21 cellular contexts compared by ENCODE assay signal in the genomic region with DNA sequence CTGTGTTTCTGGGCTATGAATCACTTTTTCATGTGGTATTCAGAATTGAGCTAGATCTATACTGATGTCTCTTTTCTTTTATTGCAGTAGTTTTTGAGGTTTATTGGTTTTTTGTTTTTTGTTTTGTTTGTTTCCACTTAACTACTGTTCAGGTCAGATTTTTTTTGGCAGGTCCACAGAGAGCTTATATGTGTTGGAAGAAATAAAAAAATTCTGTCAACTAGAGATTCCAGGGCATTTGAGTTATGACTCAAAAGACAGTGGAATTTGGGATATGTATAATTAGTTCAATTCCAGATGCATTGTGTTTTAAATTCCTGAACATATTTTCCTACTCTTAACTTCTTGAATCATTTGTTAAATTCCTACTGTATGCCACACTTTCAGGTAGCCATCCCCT.
"Had no signal": no experiment of that assay in that cellular context is flagged by ENCODE, and none has a peak within 500 bp of the region (broad histone marks: within the 10 kb centered on the region; RNA-seq: fewer than 3 reads in every experiment).

No MANE protein-coding gene starts in this region.

- FAIRE-seq: islet of Langerhans had no signal

- H3K36me3 Mint-ChIP-seq: activated naive CD4-positive, alpha-beta T cell treated with anti-CD3 and anti-CD28 coated beads, Interleukin-2, amount 50 U/mL, for 24 hours; naive B cell had no signal

- H3K27ac ChIP-seq: brain microvascular endothelial cell, neural progenitor cell, ovary, spleen, stomach, thoracic aorta had no signal

- H3K4me3 ChIP-seq: neural progenitor cell, ovary, spleen, stomach, thoracic aorta had no signal

- H3K27me3 Mint-ChIP-seq: activated naive CD4-positive, alpha-beta T cell treated with anti-CD3 and anti-CD28 coated beads, Interleukin-2, amount 50 U/mL, for 24 hours; central memory CD8-positive, alpha-beta T cell; dendritic cell treated with granulocyte-macrophage colony-stimulating factor and Interleukin-4, amounts not matched to agents 40 ng/mL and 50 ng/mL, for 4 days; effector memory CD8-positive, alpha-beta T cell; naive B cell had no signal

- H3K4me3 Mint-ChIP-seq: activated CD8-positive, alpha-beta T cell treated with anti-CD3 and anti-CD28 coated beads, Interleukin-2, amount 10 ng/mL, durations not matched to agents 7 days and 5 days; activated naive CD4-positive, alpha-beta T cell treated with anti-CD3 and anti-CD28 coated beads, Interleukin-2, amount 50 U/mL, for 24 hours; central memory CD8-positive, alpha-beta T cell; dendritic cell treated with granulocyte-macrophage colony-stimulating factor and Interleukin-4, amounts not matched to agents 40 ng/mL and 50 ng/mL, for 4 days; effector memory CD8-positive, alpha-beta T cell; naive B cell; neural progenitor cell; T-helper 1 cell treated with Interleukin-12 subunit alpha and Interleukin-12 subunit beta and Interleukin-4 antibody, amounts not matched to agents 30 μg/mL and 1 μg/mL, for 36 hours had no signal

- DNase-seq: activated CD4-positive, alpha-beta T cell treated with anti-CD3 and anti-CD28 coated beads for 4 hours; activated CD8-positive, alpha-beta memory T cell treated with anti-CD3 and anti-CD28 coated beads, Interleukin-2, amount 50 U/mL, for 4 hours; activated CD8-positive, alpha-beta T cell treated with anti-CD3 and anti-CD28 coated beads, Interleukin-2, amount 10 ng/mL, durations not matched to agents 7 days and 5 days; activated effector memory CD4-positive, alpha-beta T cell treated with anti-CD3 and anti-CD28 coated beads, Interleukin-2, amount 50 U/mL, for 16 hours; activated T-cell treated with anti-CD3 and anti-CD28 coated beads, Interleukin-2, amount 50 U/mL, for 48 hours; amniotic stem cell; brain microvascular endothelial cell; effector memory CD8-positive, alpha-beta T cell; naive B cell; ovary; spleen; stomach had no signal

- H3K4me1 Mint-ChIP-seq: activated naive CD4-positive, alpha-beta T cell treated with anti-CD3 and anti-CD28 coated beads, Interleukin-2, amount 50 U/mL, for 24 hours; central memory CD8-positive, alpha-beta T cell; naive B cell; neural progenitor cell had no signal

- H3K4me1 ChIP-seq: neural progenitor cell, spleen, stomach had no signal

- H3K27ac Mint-ChIP-seq: activated CD8-positive, alpha-beta T cell treated with anti-CD3 and anti-CD28 coated beads, Interleukin-2, amount 10 ng/mL, durations not matched to agents 7 days and 5 days; activated naive CD4-positive, alpha-beta T cell treated with anti-CD3 and anti-CD28 coated beads, Interleukin-2, amount 50 U/mL, for 24 hours; dendritic cell treated with granulocyte-macrophage colony-stimulating factor and Interleukin-4, amounts not matched to agents 40 ng/mL and 50 ng/mL, for 4 days; effector memory CD8-positive, alpha-beta T cell; naive B cell; neural progenitor cell; T-helper 1 cell treated with Interleukin-12 subunit alpha and Interleukin-12 subunit beta and Interleukin-4 antibody, amounts not matched to agents 30 μg/mL and 1 μg/mL, for 36 hours had no signal

- ATAC-seq: activated CD8-positive, alpha-beta T cell treated with anti-CD3 and anti-CD28 coated beads, Interleukin-2, amount 10 ng/mL, durations not matched to agents 7 days and 5 days; effector memory CD8-positive, alpha-beta T cell; left lobe of liver; sciatic nerve had no signal

- H3K9ac ChIP-seq: neural progenitor cell had no signal

- H3K9me3 ChIP-seq: ovary, thoracic aorta had no signal

- H3K36me3 ChIP-seq: brain microvascular endothelial cell, neural progenitor cell, ovary, spleen, stomach, thoracic aorta had no signal
